14 cellular contexts compared by ENCODE assay signal in the genomic region with DNA sequence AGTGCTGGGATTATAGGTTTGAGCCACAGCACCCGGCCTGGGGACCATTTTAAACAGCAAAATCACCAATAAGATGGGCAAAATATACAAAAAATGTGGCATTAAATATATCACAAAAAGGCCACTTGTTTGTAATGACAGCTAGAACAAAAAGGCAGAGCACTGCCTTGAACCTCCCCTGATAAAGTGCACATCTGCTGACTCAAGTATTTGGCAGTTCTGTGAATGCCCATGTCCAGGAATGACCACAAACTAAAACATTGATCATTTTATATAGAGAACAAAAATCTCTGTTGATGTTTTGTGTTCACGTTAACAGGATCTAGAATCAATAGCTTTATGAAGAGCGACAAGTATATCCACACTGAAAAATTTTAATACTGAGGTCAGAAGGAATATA. TPM values are rescaled to one million over a fixed set of nuclear protein-coding genes. Genes with fewer than 3 reads are reported as not detected.
DNase-seq lines count a peak whose midpoint lies in the region; ATAC-seq and TF ChIP-seq lines count a peak whose summit lies in the region.
"Had no signal": no experiment of that assay in that cellular context is flagged by ENCODE, and none has a peak within 500 bp of the region (broad histone marks: within the 10 kb centered on the region; RNA-seq: fewer than 3 reads in every experiment).

No MANE protein-coding gene starts in this region.

- peaks cover 14% of the 10 kb centered on the region for H4K20me1 ChIP-seq in osteoblast (ENCODE audit: insufficient read depth, low read length)
- H4K20me1 ChIP-seq: BLaER1 had no signal

- H3K36me3 ChIP-seq in HEK293 (ENCODE audit: control insufficient read depth in 2 of 2, insufficient read depth in 1 of 2, low read length in 2 of 2), result peaks cover 0 to 11% of the 10 kb centered on the region in 2 experiments; a peak in 1 of 3 replicates
- H3K36me3 ChIP-seq in osteoblast (ENCODE audit: insufficient read depth, low read length), result peaks cover 46% of the 10 kb centered on the region

- H2AFZ ChIP-seq in osteoblast (ENCODE audit: low read length), result no peak overlapping the region

- TF ChIP-seq CTCF in AG10803 (conservative IDR thresholded peaks at IDR 0.05; ENCODE audit: low read length), result no peak
- TF ChIP-seq CTCF in HEK293 (tag by site-specific recombination; IDR thresholded peaks at IDR 0.05), result no peak
- TF ChIP-seq CTCF in astrocyte of the spinal cord (IDR thresholded peaks at IDR 0.05; ENCODE audit: low read depth, low read length), result no peak
- TF ChIP-seq CTCF in osteoblast (IDR thresholded peaks at IDR 0.05; ENCODE audit: extremely low read depth, low read depth, low read length), result no peak

- no peak for ATAC-seq in HG03045 (IDR thresholded peaks at IDR 0.05; ENCODE audit: unreplicated experiment)
- no peak for ATAC-seq in GM21515 (IDR thresholded peaks at IDR 0.05; ENCODE audit: unreplicated experiment)

- CTCF ChIA-PET in HEK293 (lab: Yijun Ruan, JAX), result interaction anchor here (1.0 to 1.1 kb wide), 3 partner anchors 9 to 102 kb away, joined by 3 to 5 read pairs (median 4); no protein-coding TSS in a partner anchor

- no peaks in the 10 kb centered on the region for H3K27me3 ChIP-seq in osteoblast (ENCODE audit: insufficient read depth, low read length)
- H3K27me3 ChIP-seq: BLaER1 had no signal

- H3K4me2 ChIP-seq in osteoblast (ENCODE audit: insufficient read depth, low read length), result no peak overlapping the region
- H3K4me2 ChIP-seq: BLaER1 had no signal

- POLR2A ChIA-PET in HEK293 (lab: Yijun Ruan, JAX), result interaction anchor here (0.7 kb wide), 1 partner anchor 182 kb away, joined by 3 read pairs; no protein-coding TSS in a partner anchor

- H3K27ac ChIP-seq in HEK293 (ENCODE audit: extremely low read depth, low read depth, low read length) (no peak overlapping the region), osteoblast (ENCODE audit: low read depth, low read length) (peak overlapping the region; percentile 44)
- H3K27ac ChIP-seq: BLaER1 had no signal

- in situ Hi-C loops in astrocyte of the spinal cord (cut with HindIII; ENCODE audit: low sequenced_read_pairs), result no loop called here

- DNase-seq in AG10803 (ENCODE audit: low read depth), result peak; percentile 33
- peak; percentile 32 for DNase-seq in astrocyte of the spinal cord (ENCODE audit: low read depth, low spot score)
- no peak for DNase-seq in osteoblast (ENCODE audit: insufficient read length, low spot score, missing footprints)
- no peak for DNase-seq in NCI-H2171 (lab: John Stamatoyannopoulos, UW)
- DNase-seq: EL; H9; NCI-H2107; NCI-H69; NK-92 treated with Interleukin-12 subunit alpha and Interleukin-12 subunit beta, amount 100 ng/mL, for 24 hours had no signal

- peaks cover 85% of the 10 kb centered on the region for H3K79me2 ChIP-seq in osteoblast (ENCODE audit: insufficient read depth, low read length)

- H3K4me3 ChIP-seq in AG10803 (ENCODE audit: low read length) (no peak overlapping the region), HEK293 (ENCODE audit: low read depth, low read length) (no peak overlapping the region), astrocyte of the spinal cord (ENCODE audit: low read depth, low read length) (no peak overlapping the region), osteoblast (ENCODE audit: insufficient read depth, low read length) (no peak overlapping the region)
- H3K4me3 ChIP-seq: BLaER1 had no signal

- H3K9me3 ChIP-seq in HEK293 (ENCODE audit: control insufficient read depth, insufficient read depth, low read depth, low read length), result no peaks in the 10 kb centered on the region
- no peaks in the 10 kb centered on the region for H3K9me3 ChIP-seq in osteoblast (ENCODE audit: low read depth, low read length)
- H3K9me3 ChIP-seq: BLaER1 had no signal

- H3K4me1 ChIP-seq in HEK293 (ENCODE audit: control insufficient read depth, insufficient read depth, low read length) (no peaks in the 10 kb centered on the region), osteoblast (ENCODE audit: insufficient read depth, low read length) (peaks cover 33% of the 10 kb centered on the region)

TF ChIP-seq in HEK293, 187 proteins besides CTCF, POLR2A, EP300 and RAD21:
- peak; percentile 56 for TF ChIP-seq FEZF1 (tag by site-specific recombination; IDR thresholded peaks at IDR 0.05)
- TF ChIP-seq ZNF792 (tag by site-specific recombination; IDR thresholded peaks at IDR 0.05), result no peak
TF ChIP-seq in HEK293: peak in this region for 1.

RNA-seq across cellular contexts. Expression of gene HERC4, which starts 21.5 kb away (rescaled TPM):
- total RNA-seq in osteoblast, result 106 and 125 TPM in 2 replicates

RNA-seq across cellular contexts. Expression of gene MYPN, which starts 55.7 kb away (rescaled TPM):
- 1.5 and 1.8 TPM in 2 replicates for total RNA-seq in osteoblast
- total RNA-seq: H9, HT-29 had no signal

Comparison
In these comparisons a context has a peak if more than half of its experiments do, and no peak if none do; other contexts are left out.
1. DNase-seq: peak in AG10803 (single experiment) and astrocyte of the spinal cord (single experiment); none in osteoblast (single experiment) and NCI-H2171 (single experiment).